ENCODE assay signal across 8 cellular contexts in the genomic region with DNA sequence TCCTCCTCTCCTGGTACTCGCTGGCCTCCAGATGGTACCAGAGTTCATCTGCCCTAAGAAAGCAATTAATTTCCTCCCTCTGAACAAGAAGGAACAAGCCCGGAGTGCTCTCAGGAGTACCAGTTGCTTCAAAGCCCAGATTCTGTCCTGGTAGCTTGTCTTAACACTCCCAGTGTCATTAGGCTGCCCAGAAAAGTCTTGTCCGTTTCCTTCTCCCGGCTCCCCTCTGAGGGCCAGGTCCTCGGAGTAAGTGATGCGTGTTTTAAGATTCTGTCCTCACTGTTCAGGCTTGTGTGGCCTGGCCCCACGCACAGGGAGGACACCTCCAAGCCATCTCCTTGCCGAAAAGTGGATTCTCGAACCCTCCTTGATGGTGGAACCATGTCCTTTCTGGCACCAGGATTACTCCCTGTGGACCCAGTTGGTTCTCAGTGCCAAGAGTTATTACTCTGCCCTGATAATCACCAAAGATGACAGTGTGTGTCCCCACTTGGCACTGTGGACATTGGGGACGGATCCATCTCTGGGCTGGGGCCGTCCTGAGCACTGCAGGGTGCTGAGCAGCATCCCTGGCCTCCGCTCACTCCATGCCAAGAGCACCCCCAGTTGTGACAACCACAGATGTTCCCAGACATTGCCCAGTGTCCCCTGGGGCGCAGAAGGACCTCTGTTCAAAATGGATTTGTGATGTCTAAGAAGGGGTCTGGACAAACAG. TPM values are rescaled to one million over a fixed set of nuclear protein-coding genes. Genes with fewer than 3 reads are reported as not detected.
DNase-seq lines count a peak whose midpoint lies in the region; ATAC-seq and TF ChIP-seq lines count a peak whose summit lies in the region.

No MANE protein-coding gene starts in this region.

- H3K27me3 ChIP-seq in adrenal gland (no peaks in the 10 kb centered on the region), skeletal muscle satellite cell (ENCODE audit: control insufficient read depth, insufficient read depth, low read length) (no peaks in the 10 kb centered on the region)

- no peak for TF ChIP-seq CTCF in Calu3 (IDR thresholded peaks at IDR 0.05; ENCODE audit: unreplicated experiment)
- no peak for TF ChIP-seq CTCF in adrenal gland (IDR thresholded peaks at IDR 0.05)

- H3K4me2 ChIP-seq in skeletal muscle satellite cell (ENCODE audit: low read length), result peak overlapping the region; percentile 66

- peak overlapping the region; percentile 41 for H3K9ac ChIP-seq in skeletal muscle satellite cell (ENCODE audit: low read depth, low read length)

- no peak for DNase-seq in Calu3
- DNase-seq in adrenal gland, result peak in 2 of 7 donors; percentile 23 to 25
- DNase-seq in left colon, result peak in 1 of 2 donors; percentile 32
- DNase-seq in stimulated activated CD4-positive, alpha-beta T cell treated with anti-CD3 and anti-CD28 coated beads, Interleukin-2, amount 100 ng/mL, for 48 hours, result no peak
- no peak for DNase-seq in NCI-H2227 treated with DMSO at 0.1 percent for 48 hours (lab: John Stamatoyannopoulos, UW)
- no peak for DNase-seq in NCI-H1092 (lab: John Stamatoyannopoulos, UW)
- DNase-seq in DMS53 treated with DMSO at 0.1 percent for 48 hours (lab: John Stamatoyannopoulos, UW; ENCODE audit: unreplicated experiment), result no peak

- ATAC-seq in left colon, result peak; percentile 1

- H3K4me3 ChIP-seq in adrenal gland (no peak overlapping the region), skeletal muscle satellite cell (ENCODE audit: low read length) (no peak overlapping the region)

- H3K36me3 ChIP-seq in adrenal gland (replicated peaks in 1 of 2), result no peaks in the 10 kb centered on the region
- H3K36me3 ChIP-seq in skeletal muscle satellite cell (ENCODE audit: insufficient read depth, low read length), result no peaks in the 10 kb centered on the region

- peak overlapping the region; percentile 48 for H3K4me3 Mint-ChIP-seq in Calu3 (ENCODE audit: low read depth, unreplicated experiment)

- 75 to 84% (median 77%) methylated on average over 9 to 13 of the region's 13 CpGs for WGBS in adrenal gland, 4 donors

- H3K36me3 Mint-ChIP-seq in Calu3 (ENCODE audit: insufficient read depth, unreplicated experiment), result no peaks in the 10 kb centered on the region

- H3K9me3 ChIP-seq in adrenal gland (replicated peaks in 1 of 3) (no peaks in the 10 kb centered on the region), skeletal muscle satellite cell (replicated peaks; ENCODE audit: low read length) (no peaks in the 10 kb centered on the region)

- H3K27ac ChIP-seq in adrenal gland, result peak overlapping the region; percentile 74 to 97 (median 84)

- no TSS peak for BruUV-seq in Calu3 (replicated peaks; lab: Mats Ljungman, UMichigan)

- intact Hi-C loops in Calu3 (cut with micrococcal nuclease; ENCODE audit: unreplicated experiment) (no loop called here), adrenal gland (cut with DNase I) (no loop called here), left colon (cut with DNase I, micrococcal nuclease) (loop anchor here in 1 of 2 donors (10.0 kb wide), 1 partner anchor 47 kb away; no protein-coding TSS in a partner anchor)

- CTCF ChIA-PET in Calu3 (lab: Charles Lee), result interaction anchor here (0.6 to 1.2 kb wide), 6 partner anchors 10 to 1794 kb away, joined by 3 to 5 read pairs (median 4); no protein-coding TSS in a partner anchor

- peaks cover 32% of the 10 kb centered on the region for H3K4me1 Mint-ChIP-seq in Calu3 (ENCODE audit: low read depth, unreplicated experiment)

- peaks cover 32 to 54% of the 10 kb centered on the region in 2 donors for H3K4me1 ChIP-seq in adrenal gland (replicated peaks in 1 of 2)
- peaks cover 17% of the 10 kb centered on the region for H3K4me1 ChIP-seq in skeletal muscle satellite cell (ENCODE audit: control insufficient read depth, insufficient read depth, low read length)

- H3K27ac Mint-ChIP-seq in Calu3 (ENCODE audit: unreplicated experiment), result peak overlapping the region; percentile 80

- H3K27me3 Mint-ChIP-seq in Calu3 (ENCODE audit: unreplicated experiment), result no peaks in the 10 kb centered on the region

- TF ChIP-seq POLR2A in adrenal gland (IDR thresholded peaks at IDR 0.05), result no peak

- no peaks in the 10 kb centered on the region for H3K9me3 Mint-ChIP-seq in Calu3 (ENCODE audit: low read depth, unreplicated experiment)

RNA-seq across cellular contexts. Expression of gene RFX2, which starts 52.5 kb away (rescaled TPM):
- 9.3 and 13.7 TPM in 2 replicates for total RNA-seq in Calu3 (2022)
- 1 to 10 TPM; 2.3 to 7.8 (median 4.7) TPM for total RNA-seq in adrenal gland
- 10 to 100 TPM in 1 of 3 donors, 1 to 10 TPM in 2; 2.7 to 10.4 (median 4.8) TPM for polyA plus RNA-seq in adrenal gland
- total RNA-seq in left colon, result 1 to 10 TPM; 6.6 to 8.5 TPM
- 5.6 and 6.1 TPM in 2 replicates for total RNA-seq in skeletal muscle satellite cell (2012; rRNA removed)
